ENCODE assay signal across 1 cellular context in the genomic region with DNA sequence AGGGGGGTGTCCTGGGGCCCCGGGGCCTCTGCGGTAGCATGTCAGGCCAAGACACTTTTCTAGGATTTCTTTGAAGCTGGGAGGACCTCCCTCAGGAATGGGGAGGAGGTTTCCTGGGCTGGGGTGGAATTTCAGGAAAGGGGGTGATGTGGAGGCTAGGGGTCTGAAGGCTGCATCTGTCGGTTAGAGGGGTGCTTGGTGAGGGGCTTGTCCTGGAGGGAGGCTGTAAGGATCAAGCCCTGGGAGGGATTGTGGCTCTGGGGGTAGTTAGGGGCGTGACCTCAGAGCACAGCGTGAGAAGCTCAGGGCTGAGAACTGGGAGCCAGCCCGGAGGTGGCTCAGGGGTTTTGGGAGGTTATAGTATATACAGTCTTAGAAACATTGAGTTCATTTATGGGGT.
TF ChIP-seq lines count a peak whose summit lies in the region.

No MANE protein-coding gene starts in this region.

TF ChIP-seq in liver, 16 proteins besides CTCF, POLR2A, EP300 and RAD21 (continued from another document):
- TF ChIP-seq REST (IDR thresholded peaks at IDR 0.05) (no peak), TAF1 (conservative IDR thresholded peaks at IDR 0.05) (no peak), HNF4A (conservative IDR thresholded peaks at IDR 0.05) (no peak), FOXA2 (IDR thresholded peaks at IDR 0.05) (no peak), SP1 (IDR thresholded peaks at IDR 0.05) (no peak), ATF3 (IDR thresholded peaks at IDR 0.05) (no peak), RXRA (IDR thresholded peaks at IDR 0.05) (no peak)
TF ChIP-seq in liver: peak in this region for 0.
